26 cellular contexts compared by ENCODE assay signal in the genomic region with DNA sequence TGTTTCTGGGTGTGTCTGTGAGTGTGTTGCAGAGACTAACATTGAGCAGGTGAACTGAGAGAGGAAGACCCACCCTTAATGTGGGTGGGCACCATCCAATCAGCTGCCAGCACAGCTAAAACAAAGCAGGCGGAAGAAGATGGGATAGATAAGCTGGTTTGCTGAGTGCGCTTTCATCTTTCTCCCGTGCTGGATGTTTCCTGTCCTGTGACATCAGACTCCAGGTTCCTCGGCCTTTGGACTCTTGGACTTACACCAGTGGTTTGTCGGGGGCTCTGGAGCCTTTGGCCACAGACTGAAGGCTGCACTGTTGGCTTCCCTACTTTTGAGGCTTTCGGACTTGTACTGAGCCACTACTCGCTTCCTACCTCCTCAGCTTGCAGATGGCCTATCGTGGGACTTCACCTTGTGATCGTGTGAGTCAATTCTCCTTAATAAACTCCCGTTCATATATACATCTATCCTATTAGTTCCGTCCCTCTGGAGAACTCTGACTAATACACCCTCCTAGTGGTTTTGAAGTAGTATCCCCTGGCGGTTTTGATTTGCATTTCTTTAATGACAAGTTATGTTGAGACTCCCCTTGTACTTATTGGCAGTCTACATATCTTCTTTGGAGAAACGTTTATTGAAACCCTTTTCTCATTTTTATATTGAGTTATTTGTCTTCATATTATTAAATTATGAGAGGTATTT.
"Had no signal": no experiment of that assay in that cellular context is flagged by ENCODE, and none has a peak within 500 bp of the region (broad histone marks: within the 10 kb centered on the region; RNA-seq: fewer than 3 reads in every experiment).

No MANE protein-coding gene starts in this region.

- H3K36me3 ChIP-seq: brain microvascular endothelial cell, esophagus muscularis mucosa, gastrocnemius medialis, heart left ventricle had no signal

- H3K27ac ChIP-seq: brain microvascular endothelial cell, coronary artery, esophagus muscularis mucosa, foreskin keratinocyte, gastrocnemius medialis, heart left ventricle had no signal

- DNase-seq: activated CD4-positive, alpha-beta memory T cell treated with anti-CD3 and anti-CD28 coated beads, Interleukin-2, amount 10 ng/mL, durations not matched to agents 7 days and 5 days; activated CD4-positive, alpha-beta T cell treated with anti-CD3 and anti-CD28 coated beads for 1 hour; activated CD4-positive, alpha-beta T cell treated with anti-CD3 and anti-CD28 coated beads for 4 hours; activated CD4-positive, alpha-beta T cell treated with anti-CD3 and anti-CD28 coated beads, Interleukin-2, amount 10 ng/mL, durations not matched to agents 7 days and 5 days; activated CD4-positive, alpha-beta T cell treated with anti-CD3 and anti-CD28 coated beads, Interleukin-2, amount 50 U/mL, for 4 hours; activated CD8-positive, alpha-beta memory T cell treated with anti-CD3 and anti-CD28 coated beads, Interleukin-2, amount 50 U/mL, for 48 hours; activated gamma-delta T cell; activated naive CD4-positive, alpha-beta T cell; activated naive CD4-positive, alpha-beta T cell treated with anti-CD3 and anti-CD28 coated beads, Interleukin-2, amount 50 U/mL, for 16 hours; activated T-cell treated with anti-CD3 and anti-CD28 coated beads for 4 hours; activated T-cell treated with anti-CD3 and anti-CD28 coated beads, Interleukin-2, amount 50 U/mL, for 24 hours; activated T-cell treated with anti-CD3 and anti-CD28 coated beads, Interleukin-2, amount 50 U/mL, for 72 hours; amniotic stem cell; anterior cingulate cortex; brain microvascular endothelial cell; effector CD4-positive, alpha-beta T cell; effector memory CD8-positive, alpha-beta T cell; erythroblast; foreskin keratinocyte; gastrocnemius medialis; glutamatergic neuron; heart left ventricle; T-helper 2 cell had no signal

- H3K9me3 ChIP-seq: esophagus muscularis mucosa, gastrocnemius medialis, heart left ventricle had no signal

- H3K4me1 ChIP-seq: esophagus muscularis mucosa, foreskin keratinocyte, gastrocnemius medialis, heart left ventricle had no signal

- ATAC-seq: activated T-cell treated with anti-CD3 and anti-CD28 coated beads, Interleukin-2, amount 50 U/mL, for 72 hours; effector memory CD8-positive, alpha-beta T cell; foreskin keratinocyte; gastrocnemius medialis; heart left ventricle; WTC11 had no signal

- H3K4me3 ChIP-seq: coronary artery, esophagus muscularis mucosa, gastrocnemius medialis, heart left ventricle had no signal

- H3K27me3 ChIP-seq: brain microvascular endothelial cell, esophagus muscularis mucosa, foreskin keratinocyte, gastrocnemius medialis, heart left ventricle had no signal
